In the genomic region with DNA sequence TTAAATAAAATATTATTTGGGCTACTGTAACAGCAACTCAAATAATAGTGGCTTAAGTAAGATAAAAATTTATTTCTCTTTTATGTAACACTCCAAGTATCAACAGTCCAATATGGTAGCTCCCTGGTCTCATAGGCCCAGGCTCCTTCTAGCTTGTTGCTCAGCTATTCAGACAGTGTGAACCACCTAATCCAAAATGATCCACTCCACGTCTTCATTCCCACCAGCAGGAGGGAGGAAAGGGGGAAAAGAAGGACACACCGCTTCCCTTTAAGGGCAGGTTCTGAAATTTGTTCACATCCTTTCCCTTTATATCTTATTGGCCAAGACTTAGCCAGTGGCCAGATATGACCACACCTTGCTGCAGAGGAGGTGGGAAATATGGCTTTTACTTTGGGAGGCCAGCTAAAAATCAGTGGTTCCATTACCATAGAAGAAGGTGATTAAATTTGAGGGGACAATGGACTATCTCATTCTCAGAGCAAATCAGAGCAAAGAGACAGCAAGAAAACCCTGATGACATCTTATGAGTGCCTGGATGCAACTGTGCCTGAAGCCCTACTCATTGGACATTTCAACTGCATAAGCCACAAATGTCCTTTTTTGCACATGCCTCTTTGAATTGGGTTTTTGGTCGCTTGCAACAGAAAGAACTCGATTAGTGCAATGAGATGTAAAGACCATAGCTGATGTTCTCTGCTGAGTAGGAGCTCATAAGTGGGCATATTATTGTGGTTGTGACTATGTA, we compare ENCODE assay signal across 1 cellular context.
TF ChIP-seq lines count a peak whose summit lies in the region.

No MANE protein-coding gene starts in this region.

TF ChIP-seq in GM23338, 12 proteins besides CTCF, POLR2A, EP300 and RAD21:
- no peak for TF ChIP-seq NANOG (IDR thresholded peaks at IDR 0.05; ENCODE audit: borderline replicate concordance)
- TF ChIP-seq, protein P1, sequence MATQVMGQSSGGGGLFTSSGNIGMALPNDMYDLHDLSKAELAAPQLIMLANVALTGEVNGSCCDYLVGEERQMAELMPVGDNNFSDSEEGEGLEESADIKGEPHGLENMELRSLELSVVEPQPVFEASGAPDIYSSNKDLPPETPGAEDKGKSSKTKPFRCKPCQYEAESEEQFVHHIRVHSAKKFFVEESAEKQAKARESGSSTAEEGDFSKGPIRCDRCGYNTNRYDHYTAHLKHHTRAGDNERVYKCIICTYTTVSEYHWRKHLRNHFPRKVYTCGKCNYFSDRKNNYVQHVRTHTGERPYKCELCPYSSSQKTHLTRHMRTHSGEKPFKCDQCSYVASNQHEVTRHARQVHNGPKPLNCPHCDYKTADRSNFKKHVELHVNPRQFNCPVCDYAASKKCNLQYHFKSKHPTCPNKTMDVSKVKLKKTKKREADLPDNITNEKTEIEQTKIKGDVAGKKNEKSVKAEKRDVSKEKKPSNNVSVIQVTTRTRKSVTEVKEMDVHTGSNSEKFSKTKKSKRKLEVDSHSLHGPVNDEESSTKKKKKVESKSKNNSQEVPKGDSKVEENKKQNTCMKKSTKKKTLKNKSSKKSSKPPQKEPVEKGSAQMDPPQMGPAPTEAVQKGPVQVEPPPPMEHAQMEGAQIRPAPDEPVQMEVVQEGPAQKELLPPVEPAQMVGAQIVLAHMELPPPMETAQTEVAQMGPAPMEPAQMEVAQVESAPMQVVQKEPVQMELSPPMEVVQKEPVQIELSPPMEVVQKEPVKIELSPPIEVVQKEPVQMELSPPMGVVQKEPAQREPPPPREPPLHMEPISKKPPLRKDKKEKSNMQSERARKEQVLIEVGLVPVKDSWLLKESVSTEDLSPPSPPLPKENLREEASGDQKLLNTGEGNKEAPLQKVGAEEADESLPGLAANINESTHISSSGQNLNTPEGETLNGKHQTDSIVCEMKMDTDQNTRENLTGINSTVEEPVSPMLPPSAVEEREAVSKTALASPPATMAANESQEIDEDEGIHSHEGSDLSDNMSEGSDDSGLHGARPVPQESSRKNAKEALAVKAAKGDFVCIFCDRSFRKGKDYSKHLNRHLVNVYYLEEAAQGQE (IDR thresholded peaks at IDR 0.05; ENCODE audit: unreplicated experiment): no peak
- no peak for TF ChIP-seq JUNB (IDR thresholded peaks at IDR 0.05; ENCODE audit: unreplicated experiment)
